Comparison of ENCODE assay signal across 13 cellular contexts in the genomic region with DNA sequence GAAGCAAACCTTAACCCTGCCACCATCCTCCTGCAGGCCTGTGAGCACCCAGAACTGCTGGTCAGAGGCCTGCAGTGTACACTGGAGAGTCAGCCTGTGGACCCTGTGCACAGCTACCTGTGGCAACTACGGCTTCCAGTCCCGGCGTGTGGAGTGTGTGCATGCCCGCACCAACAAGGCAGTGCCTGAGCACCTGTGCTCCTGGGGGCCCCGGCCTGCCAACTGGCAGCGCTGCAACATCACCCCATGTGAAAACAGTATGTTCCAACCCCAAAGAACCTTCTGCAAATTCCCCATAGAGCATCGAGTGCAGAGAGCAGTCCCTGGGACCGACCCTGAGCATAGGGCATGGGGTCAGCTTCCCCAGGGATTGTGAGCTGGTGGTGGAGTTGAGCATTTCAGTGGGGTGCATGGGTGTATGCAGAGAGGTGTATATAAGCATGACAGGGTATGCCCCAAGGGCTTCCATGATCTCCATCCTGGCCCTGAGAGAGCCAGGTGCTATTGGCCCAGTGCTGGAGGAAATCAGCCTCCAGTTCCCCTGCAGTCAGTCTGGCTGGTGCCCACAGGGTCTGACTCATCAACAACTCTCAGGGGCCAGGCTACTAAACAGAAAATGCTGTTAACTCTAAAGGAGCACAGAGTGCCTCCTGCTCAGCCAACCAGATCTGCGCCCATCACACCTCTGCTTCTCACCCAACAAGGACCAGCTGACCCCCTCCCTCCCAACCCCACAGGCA.
DNase-seq lines count a peak whose midpoint lies in the region; ATAC-seq and TF ChIP-seq lines count a peak whose summit lies in the region.
"Had no signal": no experiment of that assay in that cellular context is flagged by ENCODE, and none has a peak within 500 bp of the region (broad histone marks: within the 10 kb centered on the region; RNA-seq: fewer than 3 reads in every experiment).

No MANE protein-coding gene starts in this region.

- no peak overlapping the region for H2BK120ac ChIP-seq in mesendoderm (ENCODE audit: low read depth, low read length)

- H3K27me3 ChIP-seq in adrenal gland (no peaks in the 10 kb centered on the region), left lung (no peaks in the 10 kb centered on the region), mesendoderm (ENCODE audit: insufficient read depth, low read length, poor library complexity) (no peaks in the 10 kb centered on the region)

- H3K9ac ChIP-seq in mesendoderm (ENCODE audit: low read length): no peak overlapping the region

- no peak overlapping the region for H3K56ac ChIP-seq in mesendoderm (ENCODE audit: low read length)

- H3K27ac ChIP-seq in adrenal gland (no peak overlapping the region), left lung (no peak overlapping the region), mesendoderm (ENCODE audit: low read depth, low read length) (no peak overlapping the region)
- H3K27ac ChIP-seq: psoas muscle had no signal

- H3K4ac ChIP-seq in mesendoderm (ENCODE audit: low read depth, low read length): no peak overlapping the region

- H2AK5ac ChIP-seq in mesendoderm (ENCODE audit: low read length): no peak overlapping the region

- peak; percentile 21 for ATAC-seq in left lung
- ATAC-seq: left colon, Right ventricle myocardium inferior had no signal

- DNase-seq in COLO668 (lab: John Stamatoyannopoulos, UW; ENCODE audit: unreplicated experiment) (peak; percentile 27), HK-2 (ENCODE audit: unreplicated experiment) (peak; percentile 22), adrenal gland (peak in 5 of 7 donors; percentile 11 to 47 (median 34)), left lung (no peak), mesendoderm (no peak), germinal center (ENCODE audit: low spot score) (no peak), D341Med (ENCODE audit: low spot score) (no peak), NCI-H82 treated with DMSO at 0.1 percent for 48 hours (lab: John Stamatoyannopoulos, UW; ENCODE audit: unreplicated experiment) (no peak)
- DNase-seq: CD4-positive, alpha-beta T cell; left colon; NCI-H187 had no signal

- no peak overlapping the region for H3K4me3 ChIP-seq in adrenal gland
- no peak overlapping the region for H3K4me3 ChIP-seq in left lung
- no peak overlapping the region for H3K4me3 ChIP-seq in mesendoderm (ENCODE audit: low read length)
- H3K4me3 ChIP-seq: psoas muscle had no signal

- H4K8ac ChIP-seq in mesendoderm (ENCODE audit: low read depth, low read length): no peak overlapping the region

- H3K9me3 ChIP-seq in adrenal gland (replicated peaks in 1 of 3) (no peaks in the 10 kb centered on the region), left lung (peaks cover 0 to 5% of the 10 kb centered on the region in 2 donors)
- H3K9me3 ChIP-seq: psoas muscle had no signal

- H3K79me1 ChIP-seq in mesendoderm (ENCODE audit: low read length): no peaks in the 10 kb centered on the region

- 89 to 100% (median 94%) methylated on average over 5 to 9 of the region's 9 CpGs for WGBS in adrenal gland, 4 donors
- no CpG with 5 or more reads among the region's 9 CpGs for WGBS in mesendoderm (ENCODE audit: extremely low coverage, insufficient coverage, low lambda C conversion rate)

- TF ChIP-seq CTCF in adrenal gland (IDR thresholded peaks at IDR 0.05) (no peak), left lung (IDR thresholded peaks at IDR 0.05) (no peak)

- H3K79me2 ChIP-seq in mesendoderm (ENCODE audit: control insufficient read depth, insufficient read depth, low read length): no peaks in the 10 kb centered on the region

- H3K18ac ChIP-seq in mesendoderm (ENCODE audit: low read length): no peak overlapping the region

- no peak overlapping the region for H3K4me2 ChIP-seq in mesendoderm (ENCODE audit: low read length)

- H4K5ac ChIP-seq in mesendoderm (ENCODE audit: low read length): no peak overlapping the region

- intact Hi-C loops in adrenal gland (cut with DNase I) (no loop called here), left lung (cut with DNase I) (no loop called here)

- no peak overlapping the region for H2BK5ac ChIP-seq in mesendoderm (ENCODE audit: low read length)

- no peaks in the 10 kb centered on the region for H3K4me1 ChIP-seq in adrenal gland (replicated peaks in 1 of 2)
- H3K4me1 ChIP-seq in left lung: no peaks in the 10 kb centered on the region
- H3K4me1 ChIP-seq in mesendoderm (ENCODE audit: control insufficient read depth, low read depth, low read length): peaks cover 8% of the 10 kb centered on the region
- H3K4me1 ChIP-seq: psoas muscle had no signal

- no peak for TF ChIP-seq POLR2A in adrenal gland (IDR thresholded peaks at IDR 0.05)

- no peak overlapping the region for H2BK15ac ChIP-seq in mesendoderm (replicated peaks; ENCODE audit: low read depth)

- H3K36me3 ChIP-seq in adrenal gland (replicated peaks in 1 of 2) (no peaks in the 10 kb centered on the region), left lung (no peaks in the 10 kb centered on the region), mesendoderm (ENCODE audit: control insufficient read depth, insufficient read depth, low read length) (no peaks in the 10 kb centered on the region)

- H3K23ac ChIP-seq in mesendoderm (ENCODE audit: low read length): no peak overlapping the region

Comparison
In these comparisons a context has a peak if more than half of its experiments do, and no peak if none do; other contexts are left out.
1. DNase-seq: peak in COLO668 (single experiment), HK-2 (single experiment) and adrenal gland (5 of 7); none in left lung (0 of 2), mesendoderm (single experiment), germinal center (single experiment), D341Med (single experiment) and NCI-H82 treated with DMSO at 0.1 percent for 48 hours (single experiment).